In the genomic region with DNA sequence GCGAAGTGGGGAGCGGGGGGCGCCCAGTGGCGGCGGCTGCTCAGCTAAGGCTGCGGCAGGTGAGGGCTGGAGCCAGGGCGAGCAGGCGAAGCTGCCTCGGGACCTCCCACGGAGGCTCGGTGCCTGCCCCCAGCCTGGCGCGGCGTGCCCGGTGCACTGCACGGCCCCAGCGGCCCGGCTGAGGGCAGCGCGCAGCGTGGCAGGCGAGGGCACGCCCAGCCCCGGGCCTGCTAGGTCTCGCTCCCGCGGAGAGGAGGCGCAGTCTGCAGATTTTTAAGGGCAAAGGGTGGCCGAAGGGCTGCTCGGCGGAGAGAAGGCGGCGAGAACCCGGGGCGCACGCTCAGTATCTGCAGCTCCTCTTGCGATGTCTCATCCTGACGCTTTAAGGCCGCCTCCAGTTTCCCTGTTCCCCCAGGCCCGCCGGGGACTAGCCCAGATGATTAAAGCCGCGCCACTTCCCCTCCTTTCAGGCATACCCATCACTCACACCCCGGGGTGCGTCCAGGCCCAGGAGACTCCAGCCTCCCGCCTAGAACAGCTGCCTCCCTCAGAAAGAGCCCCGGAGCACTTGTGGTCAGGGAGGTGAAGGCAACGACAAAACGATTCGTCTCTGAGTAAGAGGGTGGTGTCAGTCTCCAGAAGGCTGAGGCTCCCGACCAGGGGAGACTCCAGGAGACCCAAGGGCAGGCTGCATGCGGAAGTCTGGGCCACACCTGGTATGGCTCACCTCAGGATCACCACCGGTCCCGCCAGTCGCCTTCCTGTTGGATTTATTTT, we compare ENCODE assay signal across 1 cellular context.
A peak's percentile ranks its signal among the peaks of the same experiment; 100 is the strongest.
TF ChIP-seq lines count a peak whose summit lies in the region.

A gene with protein sequence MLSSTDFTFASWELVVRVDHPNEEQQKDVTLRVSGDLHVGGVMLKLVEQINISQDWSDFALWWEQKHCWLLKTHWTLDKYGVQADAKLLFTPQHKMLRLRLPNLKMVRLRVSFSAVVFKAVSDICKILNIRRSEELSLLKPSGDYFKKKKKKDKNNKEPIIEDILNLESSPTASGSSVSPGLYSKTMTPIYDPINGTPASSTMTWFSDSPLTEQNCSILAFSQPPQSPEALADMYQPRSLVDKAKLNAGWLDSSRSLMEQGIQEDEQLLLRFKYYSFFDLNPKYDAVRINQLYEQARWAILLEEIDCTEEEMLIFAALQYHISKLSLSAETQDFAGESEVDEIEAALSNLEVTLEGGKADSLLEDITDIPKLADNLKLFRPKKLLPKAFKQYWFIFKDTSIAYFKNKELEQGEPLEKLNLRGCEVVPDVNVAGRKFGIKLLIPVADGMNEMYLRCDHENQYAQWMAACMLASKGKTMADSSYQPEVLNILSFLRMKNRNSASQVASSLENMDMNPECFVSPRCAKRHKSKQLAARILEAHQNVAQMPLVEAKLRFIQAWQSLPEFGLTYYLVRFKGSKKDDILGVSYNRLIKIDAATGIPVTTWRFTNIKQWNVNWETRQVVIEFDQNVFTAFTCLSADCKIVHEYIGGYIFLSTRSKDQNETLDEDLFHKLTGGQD (minus strand): TSS at position 158 of the 777 bp plus-strand sequence. CDS start 3,476 bp downstream, outside the sequence.

TF ChIP-seq in HepG2, 621 proteins besides CTCF, POLR2A, EP300 and RAD21 (continued from another document and continues in another):
- no peak; the same call in 1 of the 2 replicates for TF ChIP-seq SIX1 (CRISPR knock-in tag; IDR thresholded peaks at IDR 0.05; ENCODE audit: borderline replicate concordance)
- TF ChIP-seq, protein P1, sequence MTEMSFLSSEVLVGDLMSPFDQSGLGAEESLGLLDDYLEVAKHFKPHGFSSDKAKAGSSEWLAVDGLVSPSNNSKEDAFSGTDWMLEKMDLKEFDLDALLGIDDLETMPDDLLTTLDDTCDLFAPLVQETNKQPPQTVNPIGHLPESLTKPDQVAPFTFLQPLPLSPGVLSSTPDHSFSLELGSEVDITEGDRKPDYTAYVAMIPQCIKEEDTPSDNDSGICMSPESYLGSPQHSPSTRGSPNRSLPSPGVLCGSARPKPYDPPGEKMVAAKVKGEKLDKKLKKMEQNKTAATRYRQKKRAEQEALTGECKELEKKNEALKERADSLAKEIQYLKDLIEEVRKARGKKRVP (CRISPR knock-in tag; IDR thresholded peaks at IDR 0.05) = no peak; a peak in 1 of 4 replicates
- TF ChIP-seq HNF4A (CRISPR knock-in tag; IDR thresholded peaks at IDR 0.05) = peak; percentile 28; the same call in 1 of the 2 replicates
- no peak for TF ChIP-seq TBX3 (IDR thresholded peaks at IDR 0.05; ENCODE audit: borderline replicate concordance)
- peak; percentile 90; the same call in 1 of the 2 replicates for TF ChIP-seq EEA1 (CRISPR knock-in tag; IDR thresholded peaks at IDR 0.05; ENCODE audit: borderline replicate concordance)
- TF ChIP-seq, protein P2, sequence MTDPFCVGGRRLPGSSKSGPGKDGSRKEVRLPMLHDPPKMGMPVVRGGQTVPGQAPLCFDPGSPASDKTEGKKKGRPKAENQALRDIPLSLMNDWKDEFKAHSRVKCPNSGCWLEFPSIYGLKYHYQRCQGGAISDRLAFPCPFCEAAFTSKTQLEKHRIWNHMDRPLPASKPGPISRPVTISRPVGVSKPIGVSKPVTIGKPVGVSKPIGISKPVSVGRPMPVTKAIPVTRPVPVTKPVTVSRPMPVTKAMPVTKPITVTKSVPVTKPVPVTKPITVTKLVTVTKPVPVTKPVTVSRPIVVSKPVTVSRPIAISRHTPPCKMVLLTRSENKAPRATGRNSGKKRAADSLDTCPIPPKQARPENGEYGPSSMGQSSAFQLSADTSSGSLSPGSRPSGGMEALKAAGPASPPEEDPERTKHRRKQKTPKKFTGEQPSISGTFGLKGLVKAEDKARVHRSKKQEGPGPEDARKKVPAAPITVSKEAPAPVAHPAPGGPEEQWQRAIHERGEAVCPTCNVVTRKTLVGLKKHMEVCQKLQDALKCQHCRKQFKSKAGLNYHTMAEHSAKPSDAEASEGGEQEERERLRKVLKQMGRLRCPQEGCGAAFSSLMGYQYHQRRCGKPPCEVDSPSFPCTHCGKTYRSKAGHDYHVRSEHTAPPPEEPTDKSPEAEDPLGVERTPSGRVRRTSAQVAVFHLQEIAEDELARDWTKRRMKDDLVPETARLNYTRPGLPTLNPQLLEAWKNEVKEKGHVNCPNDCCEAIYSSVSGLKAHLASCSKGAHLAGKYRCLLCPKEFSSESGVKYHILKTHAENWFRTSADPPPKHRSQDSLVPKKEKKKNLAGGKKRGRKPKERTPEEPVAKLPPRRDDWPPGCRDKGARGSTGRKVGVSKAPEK (CRISPR knock-in tag; IDR thresholded peaks at IDR 0.05; ENCODE audit: borderline replicate concordance) = no peak
- TF ChIP-seq, protein P3, sequence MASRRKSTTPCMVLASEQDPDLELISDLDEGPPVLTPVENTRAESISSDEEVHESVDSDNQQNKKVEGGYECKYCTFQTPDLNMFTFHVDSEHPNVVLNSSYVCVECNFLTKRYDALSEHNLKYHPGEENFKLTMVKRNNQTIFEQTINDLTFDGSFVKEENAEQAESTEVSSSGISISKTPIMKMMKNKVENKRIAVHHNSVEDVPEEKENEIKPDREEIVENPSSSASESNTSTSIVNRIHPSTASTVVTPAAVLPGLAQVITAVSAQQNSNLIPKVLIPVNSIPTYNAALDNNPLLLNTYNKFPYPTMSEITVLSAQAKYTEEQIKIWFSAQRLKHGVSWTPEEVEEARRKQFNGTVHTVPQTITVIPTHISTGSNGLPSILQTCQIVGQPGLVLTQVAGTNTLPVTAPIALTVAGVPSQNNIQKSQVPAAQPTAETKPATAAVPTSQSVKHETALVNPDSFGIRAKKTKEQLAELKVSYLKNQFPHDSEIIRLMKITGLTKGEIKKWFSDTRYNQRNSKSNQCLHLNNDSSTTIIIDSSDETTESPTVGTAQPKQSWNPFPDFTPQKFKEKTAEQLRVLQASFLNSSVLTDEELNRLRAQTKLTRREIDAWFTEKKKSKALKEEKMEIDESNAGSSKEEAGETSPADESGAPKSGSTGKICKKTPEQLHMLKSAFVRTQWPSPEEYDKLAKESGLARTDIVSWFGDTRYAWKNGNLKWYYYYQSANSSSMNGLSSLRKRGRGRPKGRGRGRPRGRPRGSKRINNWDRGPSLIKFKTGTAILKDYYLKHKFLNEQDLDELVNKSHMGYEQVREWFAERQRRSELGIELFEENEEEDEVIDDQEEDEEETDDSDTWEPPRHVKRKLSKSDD (CRISPR knock-in tag; IDR thresholded peaks at IDR 0.05; ENCODE audit: low read depth) = peak; percentile 84; the same call in 1 of the 2 replicates
- peak; percentile 93 for TF ChIP-seq ZNF543 (CRISPR knock-in tag; IDR thresholded peaks at IDR 0.05)
- TF ChIP-seq, protein P4, sequence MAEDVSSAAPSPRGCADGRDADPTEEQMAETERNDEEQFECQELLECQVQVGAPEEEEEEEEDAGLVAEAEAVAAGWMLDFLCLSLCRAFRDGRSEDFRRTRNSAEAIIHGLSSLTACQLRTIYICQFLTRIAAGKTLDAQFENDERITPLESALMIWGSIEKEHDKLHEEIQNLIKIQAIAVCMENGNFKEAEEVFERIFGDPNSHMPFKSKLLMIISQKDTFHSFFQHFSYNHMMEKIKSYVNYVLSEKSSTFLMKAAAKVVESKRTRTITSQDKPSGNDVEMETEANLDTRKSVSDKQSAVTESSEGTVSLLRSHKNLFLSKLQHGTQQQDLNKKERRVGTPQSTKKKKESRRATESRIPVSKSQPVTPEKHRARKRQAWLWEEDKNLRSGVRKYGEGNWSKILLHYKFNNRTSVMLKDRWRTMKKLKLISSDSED (CRISPR knock-in tag; IDR thresholded peaks at IDR 0.05) = peak; percentile 50; the same call in 1 of the 2 replicates
- peak; percentile 91 for TF ChIP-seq ZNF616 (CRISPR knock-in tag; IDR thresholded peaks at IDR 0.05; ENCODE audit: low read depth)
- TF ChIP-seq, protein P5, sequence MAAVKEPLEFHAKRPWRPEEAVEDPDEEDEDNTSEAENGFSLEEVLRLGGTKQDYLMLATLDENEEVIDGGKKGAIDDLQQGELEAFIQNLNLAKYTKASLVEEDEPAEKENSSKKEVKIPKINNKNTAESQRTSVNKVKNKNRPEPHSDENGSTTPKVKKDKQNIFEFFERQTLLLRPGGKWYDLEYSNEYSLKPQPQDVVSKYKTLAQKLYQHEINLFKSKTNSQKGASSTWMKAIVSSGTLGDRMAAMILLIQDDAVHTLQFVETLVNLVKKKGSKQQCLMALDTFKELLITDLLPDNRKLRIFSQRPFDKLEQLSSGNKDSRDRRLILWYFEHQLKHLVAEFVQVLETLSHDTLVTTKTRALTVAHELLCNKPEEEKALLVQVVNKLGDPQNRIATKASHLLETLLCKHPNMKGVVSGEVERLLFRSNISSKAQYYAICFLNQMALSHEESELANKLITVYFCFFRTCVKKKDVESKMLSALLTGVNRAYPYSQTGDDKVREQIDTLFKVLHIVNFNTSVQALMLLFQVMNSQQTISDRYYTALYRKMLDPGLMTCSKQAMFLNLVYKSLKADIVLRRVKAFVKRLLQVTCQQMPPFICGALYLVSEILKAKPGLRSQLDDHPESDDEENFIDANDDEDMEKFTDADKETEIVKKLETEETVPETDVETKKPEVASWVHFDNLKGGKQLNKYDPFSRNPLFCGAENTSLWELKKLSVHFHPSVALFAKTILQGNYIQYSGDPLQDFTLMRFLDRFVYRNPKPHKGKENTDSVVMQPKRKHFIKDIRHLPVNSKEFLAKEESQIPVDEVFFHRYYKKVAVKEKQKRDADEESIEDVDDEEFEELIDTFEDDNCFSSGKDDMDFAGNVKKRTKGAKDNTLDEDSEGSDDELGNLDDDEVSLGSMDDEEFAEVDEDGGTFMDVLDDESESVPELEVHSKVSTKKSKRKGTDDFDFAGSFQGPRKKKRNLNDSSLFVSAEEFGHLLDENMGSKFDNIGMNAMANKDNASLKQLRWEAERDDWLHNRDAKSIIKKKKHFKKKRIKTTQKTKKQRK (IDR thresholded peaks at IDR 0.05; ENCODE audit: low read length) = no peak
- TF ChIP-seq, protein P6, sequence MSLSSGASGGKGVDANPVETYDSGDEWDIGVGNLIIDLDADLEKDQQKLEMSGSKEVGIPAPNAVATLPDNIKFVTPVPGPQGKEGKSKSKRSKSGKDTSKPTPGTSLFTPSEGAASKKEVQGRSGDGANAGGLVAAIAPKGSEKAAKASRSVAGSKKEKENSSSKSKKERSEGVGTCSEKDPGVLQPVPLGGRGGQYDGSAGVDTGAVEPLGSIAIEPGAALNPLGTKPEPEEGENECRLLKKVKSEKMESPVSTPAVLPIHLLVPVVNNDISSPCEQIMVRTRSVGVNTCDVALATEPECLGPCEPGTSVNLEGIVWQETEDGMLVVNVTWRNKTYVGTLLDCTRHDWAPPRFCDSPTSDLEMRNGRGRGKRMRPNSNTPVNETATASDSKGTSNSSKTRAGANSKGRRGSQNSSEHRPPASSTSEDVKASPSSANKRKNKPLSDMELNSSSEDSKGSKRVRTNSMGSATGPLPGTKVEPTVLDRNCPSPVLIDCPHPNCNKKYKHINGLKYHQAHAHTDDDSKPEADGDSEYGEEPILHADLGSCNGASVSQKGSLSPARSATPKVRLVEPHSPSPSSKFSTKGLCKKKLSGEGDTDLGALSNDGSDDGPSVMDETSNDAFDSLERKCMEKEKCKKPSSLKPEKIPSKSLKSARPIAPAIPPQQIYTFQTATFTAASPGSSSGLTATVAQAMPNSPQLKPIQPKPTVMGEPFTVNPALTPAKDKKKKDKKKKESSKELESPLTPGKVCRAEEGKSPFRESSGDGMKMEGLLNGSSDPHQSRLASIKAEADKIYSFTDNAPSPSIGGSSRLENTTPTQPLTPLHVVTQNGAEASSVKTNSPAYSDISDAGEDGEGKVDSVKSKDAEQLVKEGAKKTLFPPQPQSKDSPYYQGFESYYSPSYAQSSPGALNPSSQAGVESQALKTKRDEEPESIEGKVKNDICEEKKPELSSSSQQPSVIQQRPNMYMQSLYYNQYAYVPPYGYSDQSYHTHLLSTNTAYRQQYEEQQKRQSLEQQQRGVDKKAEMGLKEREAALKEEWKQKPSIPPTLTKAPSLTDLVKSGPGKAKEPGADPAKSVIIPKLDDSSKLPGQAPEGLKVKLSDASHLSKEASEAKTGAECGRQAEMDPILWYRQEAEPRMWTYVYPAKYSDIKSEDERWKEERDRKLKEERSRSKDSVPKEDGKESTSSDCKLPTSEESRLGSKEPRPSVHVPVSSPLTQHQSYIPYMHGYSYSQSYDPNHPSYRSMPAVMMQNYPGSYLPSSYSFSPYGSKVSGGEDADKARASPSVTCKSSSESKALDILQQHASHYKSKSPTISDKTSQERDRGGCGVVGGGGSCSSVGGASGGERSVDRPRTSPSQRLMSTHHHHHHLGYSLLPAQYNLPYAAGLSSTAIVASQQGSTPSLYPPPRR (CRISPR knock-in tag; IDR thresholded peaks at IDR 0.05; ENCODE audit: borderline replicate concordance) = peak; percentile 59; the same call in 1 of the 2 replicates
- TF ChIP-seq DR1 (CRISPR knock-in tag; IDR thresholded peaks at IDR 0.05) = peak; percentile 93
- peak; percentile 27; the same call in 1 of the 2 replicates for TF ChIP-seq SOX13 (IDR thresholded peaks at IDR 0.05)
- no peak for TF ChIP-seq SOX13 (CRISPR knock-in tag; conservative IDR thresholded peaks at IDR 0.05 in 1 of 2, IDR thresholded peaks at IDR 0.05 in 1 of 2)
- peak; percentile 83 for TF ChIP-seq MEIS1 (CRISPR knock-in tag; IDR thresholded peaks at IDR 0.05; ENCODE audit: borderline replicate concordance)
- peak; percentile 73 for TF ChIP-seq ZNF274 (CRISPR knock-in tag; IDR thresholded peaks at IDR 0.05)
- TF ChIP-seq ZNF264 (CRISPR knock-in tag; IDR thresholded peaks at IDR 0.05) = no peak; the same call in 1 of the 2 replicates
- TF ChIP-seq, protein P7, sequence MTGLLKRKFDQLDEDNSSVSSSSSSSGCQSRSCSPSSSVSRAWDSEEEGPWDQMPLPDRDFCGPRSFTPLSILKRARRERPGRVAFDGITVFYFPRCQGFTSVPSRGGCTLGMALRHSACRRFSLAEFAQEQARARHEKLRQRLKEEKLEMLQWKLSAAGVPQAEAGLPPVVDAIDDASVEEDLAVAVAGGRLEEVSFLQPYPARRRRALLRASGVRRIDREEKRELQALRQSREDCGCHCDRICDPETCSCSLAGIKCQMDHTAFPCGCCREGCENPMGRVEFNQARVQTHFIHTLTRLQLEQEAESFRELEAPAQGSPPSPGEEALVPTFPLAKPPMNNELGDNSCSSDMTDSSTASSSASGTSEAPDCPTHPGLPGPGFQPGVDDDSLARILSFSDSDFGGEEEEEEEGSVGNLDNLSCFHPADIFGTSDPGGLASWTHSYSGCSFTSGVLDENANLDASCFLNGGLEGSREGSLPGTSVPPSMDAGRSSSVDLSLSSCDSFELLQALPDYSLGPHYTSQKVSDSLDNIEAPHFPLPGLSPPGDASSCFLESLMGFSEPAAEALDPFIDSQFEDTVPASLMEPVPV (CRISPR knock-in tag; IDR thresholded peaks at IDR 0.05) = no peak
- peak; percentile 44 for TF ChIP-seq AGO1 (IDR thresholded peaks at IDR 0.05; ENCODE audit: low read depth, low read length, poor library complexity, severe bottlenecking)
- TF ChIP-seq, protein P8, sequence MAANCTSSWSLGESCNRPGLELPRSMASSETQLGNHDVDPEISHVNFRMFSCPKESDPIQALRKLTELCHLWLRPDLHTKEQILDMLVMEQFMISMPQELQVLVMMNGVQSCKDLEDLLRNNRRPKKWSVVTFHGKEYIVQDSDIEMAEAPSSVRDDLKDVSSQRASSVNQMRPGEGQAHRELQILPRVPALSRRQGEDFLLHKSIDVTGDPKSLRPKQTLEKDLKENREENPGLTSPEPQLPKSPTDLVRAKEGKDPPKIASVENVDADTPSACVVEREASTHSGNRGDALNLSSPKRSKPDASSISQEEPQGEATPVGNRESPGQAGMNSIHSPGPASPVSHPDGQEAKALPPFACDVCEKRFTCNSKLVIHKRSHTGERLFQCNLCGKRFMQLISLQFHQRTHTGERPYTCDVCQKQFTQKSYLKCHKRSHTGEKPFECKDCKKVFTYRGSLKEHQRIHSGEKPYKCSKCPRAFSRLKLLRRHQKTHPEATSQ (CRISPR knock-in tag; IDR thresholded peaks at IDR 0.05; ENCODE audit: borderline replicate concordance) = peak; percentile 48; the same call in 1 of the 2 replicates
- TF ChIP-seq, protein P9, sequence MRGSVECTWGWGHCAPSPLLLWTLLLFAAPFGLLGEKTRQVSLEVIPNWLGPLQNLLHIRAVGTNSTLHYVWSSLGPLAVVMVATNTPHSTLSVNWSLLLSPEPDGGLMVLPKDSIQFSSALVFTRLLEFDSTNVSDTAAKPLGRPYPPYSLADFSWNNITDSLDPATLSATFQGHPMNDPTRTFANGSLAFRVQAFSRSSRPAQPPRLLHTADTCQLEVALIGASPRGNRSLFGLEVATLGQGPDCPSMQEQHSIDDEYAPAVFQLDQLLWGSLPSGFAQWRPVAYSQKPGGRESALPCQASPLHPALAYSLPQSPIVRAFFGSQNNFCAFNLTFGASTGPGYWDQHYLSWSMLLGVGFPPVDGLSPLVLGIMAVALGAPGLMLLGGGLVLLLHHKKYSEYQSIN (CRISPR knock-in tag; IDR thresholded peaks at IDR 0.05; ENCODE audit: borderline replicate concordance) = peak; percentile 84; the same call in 1 of the 2 replicates
